8 cellular contexts compared by ENCODE assay signal in the genomic region with DNA sequence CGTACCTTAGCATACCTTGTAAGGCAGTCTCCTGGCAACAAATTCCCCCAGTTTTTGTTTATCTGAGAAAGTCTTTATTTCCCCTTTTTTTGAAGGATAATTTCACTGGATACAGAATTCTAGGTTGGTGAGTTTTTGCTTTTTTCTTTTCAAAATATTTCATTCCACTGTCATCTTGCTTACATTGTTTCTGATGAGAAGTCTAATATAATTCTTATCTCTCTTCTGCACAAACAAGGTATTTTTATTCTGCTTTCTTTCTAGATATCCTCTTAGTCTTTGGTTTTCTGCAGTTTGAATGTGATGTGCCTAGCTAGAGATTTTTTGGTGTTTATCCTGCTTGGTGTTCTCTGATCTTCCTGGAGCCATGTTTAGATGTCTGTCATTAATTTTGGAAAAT.
"Had no signal": no experiment of that assay in that cellular context is flagged by ENCODE, and none has a peak within 500 bp of the region (broad histone marks: within the 10 kb centered on the region; RNA-seq: fewer than 3 reads in every experiment).

No MANE protein-coding gene starts in this region.

- H3K4me3 ChIP-seq: GM23338 had no signal

- H3K4me2 ChIP-seq: GM23338 had no signal

- H2AFZ ChIP-seq: GM23338 had no signal

- DNase-seq: H9, HCEC 1CT, IMR-90, KBM-7 had no signal

- ATAC-seq: GM23338 had no signal

- H3K4me3 Mint-ChIP-seq: GM23338, H9 had no signal

- H3K27ac Mint-ChIP-seq: GM23338, H9 had no signal

- FAIRE-seq: H1, H54, HTR-8/SVneo had no signal
